ENCODE assay signal across 8 cellular contexts in genomic region chr20:40689100-40689942, GRCh38. TPM values are rescaled to one million over a fixed set of nuclear protein-coding genes. Genes with fewer than 3 reads are reported as not detected.
DNase-seq lines count a peak whose midpoint lies in the region; ATAC-seq and TF ChIP-seq lines count a peak whose summit lies in the region.

MAFB (minus strand) TSS chr20:40689236; CDS start chr20:40688850, 386 bp downstream.

- no peak within 1 kb of the TSS for H3K27ac Mint-ChIP-seq in activated T-helper 2 cell treated with anti-CD3 and anti-CD28 coated beads, Interferon-gamma antibody, Interleukin-2, Interleukin-4, amounts not matched to agents 10 μg/mL and 5 μg/mL and 100 μg/mL, durations not matched to agents 14 hours and 24 hours and 36 hours
- peak within 1 kb of the TSS; percentile 91 to 99 (median 98) for H3K27ac Mint-ChIP-seq in nephron

- peaks cover 90% of the 10 kb centered on the region for H3K27me3 Mint-ChIP-seq in activated T-helper 2 cell treated with anti-CD3 and anti-CD28 coated beads, Interferon-gamma antibody, Interleukin-2, Interleukin-4, amounts not matched to agents 10 μg/mL and 5 μg/mL and 100 μg/mL, durations not matched to agents 14 hours and 24 hours and 36 hours (ENCODE audit: low read depth)
- H3K27me3 Mint-ChIP-seq in nephron (ENCODE audit: low read depth): peaks cover 90% of the 10 kb centered on the region

- TF ChIP-seq CTCF in GM10266 (IDR thresholded peaks at IDR 0.05; ENCODE audit: control insufficient read depth, insufficient read depth, low read depth, missing control alignments): no peak
- TF ChIP-seq CTCF in foreskin keratinocyte (conservative IDR thresholded peaks at IDR 0.05): peak; percentile 2
- no peak for TF ChIP-seq CTCF in nephron (IDR thresholded peaks at IDR 0.05; ENCODE audit: unreplicated experiment in 3 of 3)

- no peaks in the 10 kb centered on the region for H3K4me1 ChIP-seq in foreskin keratinocyte

- peak; percentile 49 for ATAC-seq in HG02588 (IDR thresholded peaks at IDR 0.05; ENCODE audit: unreplicated experiment)
- ATAC-seq in foreskin keratinocyte: peak; percentile 75
- ATAC-seq in GM18870 (IDR thresholded peaks at IDR 0.05; ENCODE audit: unreplicated experiment): no peak

- no peak within 1 kb of the TSS for H3K27ac ChIP-seq in foreskin keratinocyte
- H3K27ac ChIP-seq in temporal lobe (ENCODE audit: low read depth, low read length): peak within 1 kb of the TSS; percentile 91

- H3K36me3 Mint-ChIP-seq in activated T-helper 2 cell treated with anti-CD3 and anti-CD28 coated beads, Interferon-gamma antibody, Interleukin-2, Interleukin-4, amounts not matched to agents 10 μg/mL and 5 μg/mL and 100 μg/mL, durations not matched to agents 14 hours and 24 hours and 36 hours (ENCODE audit: low read depth): no peaks in the 10 kb centered on the region
- peaks cover 36% of the 10 kb centered on the region for H3K36me3 Mint-ChIP-seq in nephron (ENCODE audit: low read depth)

- H3K4me3 Mint-ChIP-seq in activated T-helper 2 cell treated with anti-CD3 and anti-CD28 coated beads, Interferon-gamma antibody, Interleukin-2, Interleukin-4, amounts not matched to agents 10 μg/mL and 5 μg/mL and 100 μg/mL, durations not matched to agents 14 hours and 24 hours and 36 hours (ENCODE audit: low read depth): peak within 1 kb of the TSS; percentile 74
- peak within 1 kb of the TSS; percentile 94 to 98 (median 96) for H3K4me3 Mint-ChIP-seq in nephron

- peaks cover 6% of the 10 kb centered on the region for H3K4me1 Mint-ChIP-seq in activated T-helper 2 cell treated with anti-CD3 and anti-CD28 coated beads, Interferon-gamma antibody, Interleukin-2, Interleukin-4, amounts not matched to agents 10 μg/mL and 5 μg/mL and 100 μg/mL, durations not matched to agents 14 hours and 24 hours and 36 hours (ENCODE audit: low read depth)
- peaks cover 31% of the 10 kb centered on the region for H3K4me1 Mint-ChIP-seq in nephron

- intact Hi-C loops in activated T-helper 2 cell treated with anti-CD3 and anti-CD28 coated beads, Interferon-gamma antibody, Interleukin-2, Interleukin-4, amounts not matched to agents 10 μg/mL and 5 μg/mL and 100 μg/mL, durations not matched to agents 14 hours and 24 hours and 36 hours (cut with micrococcal nuclease): loop anchor here (10.0 kb wide), 1 partner anchor 525 kb away; no protein-coding TSS in a partner anchor

- peak; percentile 86 for DNase-seq in GM10266 (ENCODE audit: extremely low spot score)
- peak; percentile 90 for DNase-seq in NCI-H2227 treated with DMSO at 0.1 percent for 48 hours (lab: John Stamatoyannopoulos, UW)
- peak; percentile 50 for DNase-seq in activated T-helper 2 cell treated with anti-CD3 and anti-CD28 coated beads, Interferon-gamma antibody, Interleukin-2, Interleukin-4, amounts not matched to agents 10 μg/mL and 5 μg/mL and 100 μg/mL, durations not matched to agents 14 hours and 24 hours and 36 hours (ENCODE audit: low spot score)
- peak; percentile 59 to 77 for DNase-seq in foreskin keratinocyte

- H3K27me3 ChIP-seq in foreskin keratinocyte: peaks cover 67% of the 10 kb centered on the region

- no peaks in the 10 kb centered on the region for H3K9me3 Mint-ChIP-seq in activated T-helper 2 cell treated with anti-CD3 and anti-CD28 coated beads, Interferon-gamma antibody, Interleukin-2, Interleukin-4, amounts not matched to agents 10 μg/mL and 5 μg/mL and 100 μg/mL, durations not matched to agents 14 hours and 24 hours and 36 hours
- peaks cover 2% of the 10 kb centered on the region for H3K9me3 Mint-ChIP-seq in nephron

RNA-seq across cellular contexts. Expression of gene MAFB, which starts in this region (rescaled TPM):
- 0.83 and 1.1 TPM in 2 replicates for total RNA-seq in activated T-helper 2 cell treated with anti-CD3 and anti-CD28 coated beads, Interferon-gamma antibody, Interleukin-2, Interleukin-4, amounts not matched to agents 10 μg/mL and 5 μg/mL and 100 μg/mL, durations not matched to agents 14 hours and 24 hours and 36 hours
- total RNA-seq in foreskin keratinocyte: 0.18 and 0.34 TPM in 2 replicates
- polyA plus RNA-seq in foreskin keratinocyte: 0.07 and 0.12 TPM in 2 replicates
- 11.1 TPM for total RNA-seq in temporal lobe

Comparison
In these comparisons a context has a peak if more than half of its experiments do, and no peak if none do; other contexts are left out.
1. Peak in DNase-seq and ATAC-seq in foreskin keratinocyte; RNA of the gene not detected or under 1 TPM.